In genomic region chr14:22422238-22422637, GRCh38 we compare ENCODE assay signal across 20 cellular contexts.
DNase-seq lines count a peak whose midpoint lies in the region; ATAC-seq, FAIRE-seq and TF ChIP-seq lines count a peak whose summit lies in the region.
"Had no signal": no experiment of that assay in that cellular context is flagged by ENCODE, and none has a peak within 500 bp of the region (broad histone marks: within the 10 kb centered on the region; RNA-seq: fewer than 3 reads in every experiment).

No MANE protein-coding gene starts in this region.

- no peak for TF ChIP-seq POLR2A in body of pancreas (IDR thresholded peaks at IDR 0.05)
- TF ChIP-seq POLR2A in esophagus squamous epithelium (IDR thresholded peaks at IDR 0.05): no peak

- H3K4me1 ChIP-seq in body of pancreas: peaks cover 10% of the 10 kb centered on the region
- H3K4me1 ChIP-seq in esophagus squamous epithelium: peaks cover under 1 to 14% (median 3%) of the 10 kb centered on the region in 3 donors
- H3K4me1 ChIP-seq: colonic mucosa, foreskin keratinocyte had no signal

- ATAC-seq in body of pancreas: peak; percentile 83
- ATAC-seq in HG02852 (IDR thresholded peaks at IDR 0.05; ENCODE audit: unreplicated experiment): no peak
- no peak for ATAC-seq in stimulated activated effector memory CD8-positive, alpha-beta T cell treated with anti-CD3 and anti-CD28 coated beads, Interleukin-12 subunit alpha, Interleukin-12 subunit beta, amount 100 ng/mL, for 72 hours
- ATAC-seq: foreskin keratinocyte, left cardiac atrium had no signal

- intact Hi-C loops in body of pancreas (cut with DNase I) (no loop called here), esophagus squamous epithelium (cut with DNase I) (no loop called here)

- WGBS in body of pancreas, 2 donors: 23 to 50% methylated on average over 3 of the region's 3 CpGs
- WGBS in esophagus squamous epithelium, 2 donors: 92 to 93% methylated on average over 3 of the region's 3 CpGs

- FAIRE-seq in GM18507 (lab: Jason Lieb, UNC): peak; percentile 59

- H3K4me1 Mint-ChIP-seq in stimulated activated effector memory CD8-positive, alpha-beta T cell treated with anti-CD3 and anti-CD28 coated beads, Interleukin-12 subunit alpha, Interleukin-12 subunit beta, amount 100 ng/mL, for 72 hours: no peaks in the 10 kb centered on the region
- H3K4me1 Mint-ChIP-seq: activated CD4-positive, alpha-beta T cell treated with anti-CD3 and anti-CD28 coated beads, Interleukin-2, amount 10 ng/mL, durations not matched to agents 7 days and 5 days had no signal

- H3K27ac ChIP-seq in body of pancreas: peak overlapping the region in 1 of 4 donors; percentile 5
- H3K27ac ChIP-seq in esophagus squamous epithelium: no peak overlapping the region
- H3K27ac ChIP-seq: colonic mucosa, foreskin keratinocyte had no signal

- H3K4me3 ChIP-seq in body of pancreas: no peak overlapping the region
- no peak overlapping the region for H3K4me3 ChIP-seq in esophagus squamous epithelium
- H3K4me3 ChIP-seq: colonic mucosa had no signal

- DNase-seq in AML-193 (lab: John Stamatoyannopoulos, UW): peak; percentile 55 to 60
- no peak for DNase-seq in GM18507 (ENCODE audit: extremely low spot score, insufficient read length, low read depth)
- DNase-seq in MV-4-11 (lab: John Stamatoyannopoulos, UW): peak; percentile 70
- peak; percentile 22 to 60 (median 54) for DNase-seq in body of pancreas
- DNase-seq in stimulated activated effector memory CD8-positive, alpha-beta T cell treated with anti-CD3 and anti-CD28 coated beads, Interleukin-12 subunit alpha, Interleukin-12 subunit beta, amount 100 ng/mL, for 72 hours (ENCODE audit: low spot score in 2 of 2): no peak
- DNase-seq in esophagus squamous epithelium (lab: John Stamatoyannopoulos, UW): no peak
- DNase-seq in stimulated activated CD4-positive, alpha-beta T cell treated with anti-CD3 and anti-CD28 coated beads, Interleukin-4, amount 100 ng/mL, for 24 hours: no peak
- DNase-seq: activated CD4-positive, alpha-beta T cell treated with anti-CD3 and anti-CD28 coated beads, Interleukin-2, amount 10 ng/mL, durations not matched to agents 7 days and 5 days; activated T-cell treated with anti-CD3 and anti-CD28 coated beads for 4 hours; colonic mucosa; foreskin keratinocyte; GOT3; left cardiac atrium; NCI-H187 treated with DMSO at 0.1 percent for 48 hours; NCI-H510A; occipital lobe; T-helper 9 cell had no signal

- no peak overlapping the region for H3K4me3 Mint-ChIP-seq in stimulated activated effector memory CD8-positive, alpha-beta T cell treated with anti-CD3 and anti-CD28 coated beads, Interleukin-12 subunit alpha, Interleukin-12 subunit beta, amount 100 ng/mL, for 72 hours
- H3K4me3 Mint-ChIP-seq: activated CD4-positive, alpha-beta T cell treated with anti-CD3 and anti-CD28 coated beads, Interleukin-2, amount 10 ng/mL, durations not matched to agents 7 days and 5 days; activated naive CD4-positive, alpha-beta T cell treated with anti-CD3 and anti-CD28 coated beads, Interleukin-2, amount 50 U/mL, for 24 hours; mesothelial cell of epicardium had no signal

- no peaks in the 10 kb centered on the region for H3K36me3 Mint-ChIP-seq in stimulated activated effector memory CD8-positive, alpha-beta T cell treated with anti-CD3 and anti-CD28 coated beads, Interleukin-12 subunit alpha, Interleukin-12 subunit beta, amount 100 ng/mL, for 72 hours
- H3K36me3 Mint-ChIP-seq: activated naive CD4-positive, alpha-beta T cell treated with anti-CD3 and anti-CD28 coated beads, Interleukin-2, amount 50 U/mL, for 24 hours; mesothelial cell of epicardium had no signal

- H3K9me3 Mint-ChIP-seq in stimulated activated effector memory CD8-positive, alpha-beta T cell treated with anti-CD3 and anti-CD28 coated beads, Interleukin-12 subunit alpha, Interleukin-12 subunit beta, amount 100 ng/mL, for 72 hours: no peaks in the 10 kb centered on the region
- H3K9me3 Mint-ChIP-seq: activated CD4-positive, alpha-beta T cell treated with anti-CD3 and anti-CD28 coated beads, Interleukin-2, amount 10 ng/mL, durations not matched to agents 7 days and 5 days; activated naive CD4-positive, alpha-beta T cell treated with anti-CD3 and anti-CD28 coated beads, Interleukin-2, amount 50 U/mL, for 24 hours had no signal

- H3K36me3 ChIP-seq in body of pancreas (replicated peaks in 1 of 2; ENCODE audit: insufficient read depth in 1 of 2, low read depth in 2 of 2): no peaks in the 10 kb centered on the region
- no peaks in the 10 kb centered on the region for H3K36me3 ChIP-seq in esophagus squamous epithelium
- H3K36me3 ChIP-seq: colonic mucosa had no signal

- no peak overlapping the region for H3K27ac Mint-ChIP-seq in stimulated activated effector memory CD8-positive, alpha-beta T cell treated with anti-CD3 and anti-CD28 coated beads, Interleukin-12 subunit alpha, Interleukin-12 subunit beta, amount 100 ng/mL, for 72 hours
- H3K27ac Mint-ChIP-seq: activated CD4-positive, alpha-beta T cell treated with anti-CD3 and anti-CD28 coated beads, Interleukin-2, amount 10 ng/mL, durations not matched to agents 7 days and 5 days; activated naive CD4-positive, alpha-beta T cell treated with anti-CD3 and anti-CD28 coated beads, Interleukin-2, amount 50 U/mL, for 24 hours; mesothelial cell of epicardium had no signal

- H3K9me3 ChIP-seq in body of pancreas: no peaks in the 10 kb centered on the region
- no peaks in the 10 kb centered on the region for H3K9me3 ChIP-seq in esophagus squamous epithelium
- H3K9me3 ChIP-seq: colonic mucosa had no signal

- TF ChIP-seq CTCF in body of pancreas (IDR thresholded peaks at IDR 0.05) (no peak), esophagus squamous epithelium (IDR thresholded peaks at IDR 0.05) (no peak)

- H3K27me3 ChIP-seq in body of pancreas (no peaks in the 10 kb centered on the region), esophagus squamous epithelium (no peaks in the 10 kb centered on the region)
- H3K27me3 ChIP-seq: colonic mucosa had no signal

Comparison
In these comparisons a context has a peak if more than half of its experiments do, and no peak if none do; other contexts are left out.
1. DNase-seq: peak in AML-193 (2 of 2), MV-4-11 (single experiment) and body of pancreas (4 of 4); none in GM18507 (single experiment), stimulated activated effector memory CD8-positive, alpha-beta T cell treated with anti-CD3 and anti-CD28 coated beads, Interleukin-12 subunit alpha, Interleukin-12 subunit beta, amount 100 ng/mL, for 72 hours (0 of 2), esophagus squamous epithelium (single experiment) and stimulated activated CD4-positive, alpha-beta T cell treated with anti-CD3 and anti-CD28 coated beads, Interleukin-4, amount 100 ng/mL, for 24 hours (single experiment).